16 cellular contexts compared by ENCODE assay signal in the genomic region with DNA sequence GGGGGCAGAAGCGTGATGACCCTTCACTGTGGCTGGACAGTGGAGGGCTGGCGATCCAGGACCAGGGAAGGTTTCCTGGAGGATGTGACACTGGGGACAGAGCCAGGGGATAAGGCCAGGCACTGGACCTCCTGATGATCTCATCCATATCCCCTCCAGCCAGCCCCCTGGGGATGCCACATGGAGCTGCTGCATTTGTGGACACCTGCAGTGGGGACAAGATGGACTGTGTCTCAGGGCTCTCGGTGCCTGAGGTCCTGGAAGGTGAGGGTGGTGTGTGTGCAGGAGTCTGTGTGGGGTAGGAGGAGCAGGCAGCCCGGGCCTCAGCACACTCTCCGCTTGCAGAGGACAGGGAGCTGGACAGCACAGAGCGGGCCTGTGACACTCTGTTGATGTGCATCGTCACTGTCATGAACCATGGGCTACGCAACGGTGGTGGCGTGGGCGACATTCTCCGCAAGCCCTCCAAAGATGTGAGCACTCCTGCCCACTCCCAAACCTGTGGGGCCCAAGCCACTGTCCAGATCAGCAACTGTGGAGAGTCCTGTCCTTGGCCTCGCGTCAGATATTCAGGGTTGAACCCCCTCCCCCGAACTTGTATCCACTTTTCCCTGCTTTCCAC. TPM values are rescaled to one million over a fixed set of nuclear protein-coding genes. Genes with fewer than 3 reads are reported as not detected.
DNase-seq lines count a peak whose midpoint lies in the region; ATAC-seq, FAIRE-seq and TF ChIP-seq lines count a peak whose summit lies in the region.
"Had no signal": no experiment of that assay in that cellular context is flagged by ENCODE, and none has a peak within 500 bp of the region (broad histone marks: within the 10 kb centered on the region; RNA-seq: fewer than 3 reads in every experiment).

No MANE protein-coding gene starts in this region.

- FAIRE-seq in K562 (lab: Jason Lieb, UNC), result no peak
- no peak for FAIRE-seq in HepG2 (lab: Jason Lieb, UNC)
- FAIRE-seq: GM12891, GM19239 had no signal

- POLR2A ChIA-PET in K562 (lab: Yijun Ruan, JAX), result interaction anchor here (0.7 to 1.2 kb wide), 2 partner anchors 107 to 1543 kb away, joined by 3 read pairs; no protein-coding TSS in a partner anchor
- POLR2A ChIA-PET in HepG2 (lab: Yijun Ruan, JAX), result interaction anchor here (0.6 to 2.8 kb wide), 3 partner anchors 11 to 57 kb away, joined by 3 to 11 read pairs (median 3); partner anchors contain the start of gene UQCC2
- POLR2A ChIA-PET in OCI-LY7 (lab: Charles Lee), result no interaction called here

- peaks cover 9% of the 10 kb centered on the region; the same call in 1 of the 2 replicates for H4K20me1 ChIP-seq in K562 (replicated peaks; ENCODE audit: control insufficient read depth, insufficient read depth, low read length)
- H4K20me1 ChIP-seq in HepG2 (ENCODE audit: insufficient read depth, low read length), result no peaks in the 10 kb centered on the region; the same call in 1 of the 2 replicates
- no peaks in the 10 kb centered on the region for H4K20me1 ChIP-seq in OCI-LY7 (ENCODE audit: insufficient read depth, low read length)

- H3K9me3 ChIP-seq in K562 (replicated peaks; ENCODE audit: control insufficient read depth, insufficient read depth, low read depth, low read length) (no peaks in the 10 kb centered on the region), HepG2 (ENCODE audit: low read length) (no peaks in the 10 kb centered on the region), OCI-LY7 (ENCODE audit: low read length) (no peaks in the 10 kb centered on the region)
- H3K9me3 ChIP-seq: colonic mucosa had no signal

- H3K36me3 ChIP-seq in K562 (ENCODE audit: control insufficient read depth, insufficient read depth, low read length), result peaks cover 98% of the 10 kb centered on the region
- H3K36me3 ChIP-seq in HepG2 (replicated peaks in 1 of 2; ENCODE audit: control insufficient read depth in 1 of 2, insufficient read depth in 2 of 2, low read length in 2 of 2), result peaks cover 29 to 41% of the 10 kb centered on the region in 2 experiments; a peak in 4 of 5 replicates
- H3K36me3 ChIP-seq in OCI-LY7 (ENCODE audit: insufficient read depth, low read length), result peaks cover 99% of the 10 kb centered on the region

- no peaks in the 10 kb centered on the region for H3K27me3 Mint-ChIP-seq in stimulated activated naive CD8-positive, alpha-beta T cell treated with anti-CD3 and anti-CD28 coated beads, Interleukin-15, Interleukin-2, amounts not matched to agents 100 ng/mL and 50 ng/mL, for 24 hours
- no peaks in the 10 kb centered on the region for H3K27me3 Mint-ChIP-seq in stimulated activated naive CD8-positive, alpha-beta T cell treated with anti-CD3 and anti-CD28 coated beads, Interleukin-15, amount 100 ng/mL, for 72 hours
- H3K27me3 Mint-ChIP-seq: activated naive CD8-positive, alpha-beta T cell had no signal

- no peak overlapping the region for H3K4me3 Mint-ChIP-seq in stimulated activated naive CD8-positive, alpha-beta T cell treated with anti-CD3 and anti-CD28 coated beads, Interleukin-15, Interleukin-2, amounts not matched to agents 100 ng/mL and 50 ng/mL, for 24 hours
- no peak overlapping the region for H3K4me3 Mint-ChIP-seq in stimulated activated naive CD8-positive, alpha-beta T cell treated with anti-CD3 and anti-CD28 coated beads, Interleukin-15, amount 100 ng/mL, for 72 hours

- peak overlapping the region; percentile 52 for H3K27ac Mint-ChIP-seq in stimulated activated naive CD8-positive, alpha-beta T cell treated with anti-CD3 and anti-CD28 coated beads, Interleukin-15, Interleukin-2, amounts not matched to agents 100 ng/mL and 50 ng/mL, for 24 hours
- H3K27ac Mint-ChIP-seq in stimulated activated naive CD8-positive, alpha-beta T cell treated with anti-CD3 and anti-CD28 coated beads, Interleukin-15, amount 100 ng/mL, for 72 hours, result peak overlapping the region in 1 of 2 donors; percentile 72

- H3K27me3 ChIP-seq in K562 (ENCODE audit: control insufficient read depth in 2 of 2, insufficient read depth in 2 of 2, low read length in 2 of 2) (no peaks in the 10 kb centered on the region), HepG2 (ENCODE audit: control insufficient read depth in 1 of 2, insufficient read depth in 2 of 2, low read length in 2 of 2) (no peaks in the 10 kb centered on the region)
- H3K27me3 ChIP-seq: colonic mucosa had no signal

- no peak for TF ChIP-seq EP300 in K562 (IDR thresholded peaks at IDR 0.05; ENCODE audit: low read length)
- TF ChIP-seq EP300 in HepG2 (IDR thresholded peaks at IDR 0.05; ENCODE audit: low read depth in 2 of 2, low read length in 2 of 2), result no peak
- TF ChIP-seq EP300 in HepG2 (CRISPR knock-in tag; IDR thresholded peaks at IDR 0.05; ENCODE audit: borderline replicate concordance), result no peak

- in situ Hi-C loops in K562 (cut with MboI), result no loop called here
- in situ Hi-C loops in HepG2 (cut with HindIII; ENCODE audit: extremely low pct_ligation_motif_present, low pct_unique_long_range_greater_than_20kb), result no loop called here

- TF ChIP-seq CTCF in K562 (IDR thresholded peaks at IDR 0.05 in 2 of 3, conservative IDR thresholded peaks at IDR 0.05 in 1 of 3; ENCODE audit: insufficient read depth in 2 of 3, low read depth in 1 of 3, low read length in 3 of 3) (no peak), HepG2 (CRISPR knock-in tag; IDR thresholded peaks at IDR 0.05) (no peak), OCI-LY7 (conservative IDR thresholded peaks at IDR 0.05; ENCODE audit: low read length) (no peak)

- no peak for DNase-seq in stimulated activated naive CD8-positive, alpha-beta T cell treated with anti-CD3 and anti-CD28 coated beads, Interleukin-15, amount 100 ng/mL, for 72 hours
- DNase-seq in K562 (ENCODE audit: extremely low read depth in 1 of 4, low spot score in 3 of 4) (no peak), HepG2 (ENCODE audit: low spot score) (no peak), OCI-LY7 (ENCODE audit: low spot score) (no peak), HuH-7.5 (ENCODE audit: low spot score) (no peak), NCI-H2107 treated with DMSO at 0.1 percent for 48 hours (lab: John Stamatoyannopoulos, UW; ENCODE audit: unreplicated experiment) (no peak)
- no peak for DNase-seq in stimulated activated CD4-positive, alpha-beta T cell treated with anti-CD3 and anti-CD28 coated beads, Interleukin-2, amount 100 ng/mL, for 24 hours
- DNase-seq: activated CD4-positive, alpha-beta T cell treated with anti-CD3 and anti-CD28 coated beads for 4 hours; colonic mucosa; GOT3; stimulated activated CD4-positive, alpha-beta T cell treated with anti-CD3 and anti-CD28 coated beads, Interleukin-4, amount 100 ng/mL, for 24 hours; stimulated activated naive CD8-positive, alpha-beta T cell treated with anti-CD3 and anti-CD28 coated beads, Interleukin-15, Interleukin-2, amounts not matched to agents 100 U/mL and 50 U/mL, for 24 hours had no signal

- H3K4me2 ChIP-seq in K562 (ENCODE audit: insufficient read depth, low read length) (no peak overlapping the region), HepG2 (ENCODE audit: low read depth, low read length) (no peak overlapping the region), OCI-LY7 (ENCODE audit: low read length) (no peak overlapping the region)

- H3K4me1 Mint-ChIP-seq in stimulated activated naive CD8-positive, alpha-beta T cell treated with anti-CD3 and anti-CD28 coated beads, Interleukin-15, Interleukin-2, amounts not matched to agents 100 ng/mL and 50 ng/mL, for 24 hours (ENCODE audit: low read depth), result peaks cover 53% of the 10 kb centered on the region
- peaks cover 58% of the 10 kb centered on the region for H3K4me1 Mint-ChIP-seq in stimulated activated naive CD8-positive, alpha-beta T cell treated with anti-CD3 and anti-CD28 coated beads, Interleukin-15, amount 100 ng/mL, for 72 hours

- ATAC-seq in stimulated activated naive CD8-positive, alpha-beta T cell treated with anti-CD3 and anti-CD28 coated beads, Interleukin-15, amount 100 ng/mL, for 72 hours, result no peak
- ATAC-seq in K562, result no peak
- ATAC-seq in HepG2, result 0 out of 3 replicates have a peak, but pooled peaks have one; percentile 4
- ATAC-seq: stimulated activated naive CD8-positive, alpha-beta T cell treated with anti-CD3 and anti-CD28 coated beads, Interleukin-15, Interleukin-2, amounts not matched to agents 100 U/mL and 50 U/mL, for 24 hours had no signal

- TF ChIP-seq RAD21 in K562 (CRISPR knock-in tag; conservative IDR thresholded peaks at IDR 0.05 in 1 of 2, IDR thresholded peaks at IDR 0.05 in 1 of 2) (no peak), HepG2 (CRISPR knock-in tag; IDR thresholded peaks at IDR 0.05) (no peak)

- H3K27ac ChIP-seq in K562 (ENCODE audit: extremely low read depth, low read depth, low read length) (no peak overlapping the region), HepG2 (ENCODE audit: extremely low read length, insufficient read depth, low read length) (no peak overlapping the region), OCI-LY7 (ENCODE audit: low read depth, low read length, poor library complexity, severe bottlenecking) (no peak overlapping the region)
- H3K27ac ChIP-seq: colonic mucosa had no signal

- no peak for TF ChIP-seq POLR2A in K562 (conservative IDR thresholded peaks at IDR 0.05)
- no peak for TF ChIP-seq POLR2A in HepG2 (IDR thresholded peaks at IDR 0.05; ENCODE audit: insufficient read depth in 1 of 2, low read depth in 2 of 2, low read length in 2 of 2)

- intact Hi-C loops in K562 (cut with micrococcal nuclease) (no loop called here), HepG2 (cut with micrococcal nuclease; ENCODE audit: unreplicated experiment) (no loop called here), OCI-LY7 (cut with micrococcal nuclease; ENCODE audit: unreplicated experiment) (no loop called here)

- no peaks in the 10 kb centered on the region for H3K9me1 ChIP-seq in K562 (ENCODE audit: control insufficient read depth, insufficient read depth, low read length)

- H3K4me3 ChIP-seq in K562 (no peak overlapping the region), HepG2 (replicated peaks in 1 of 3; ENCODE audit: insufficient read depth in 1 of 3, low read depth in 2 of 3, low read length in 3 of 3) (no peak overlapping the region), OCI-LY7 (ENCODE audit: low read depth, low read length, poor library complexity, severe bottlenecking) (no peak overlapping the region)
- H3K4me3 ChIP-seq: colonic mucosa had no signal

- peaks cover 5 to 30% of the 10 kb centered on the region in 2 experiments; a peak in 4 of 5 replicates for H3K4me1 ChIP-seq in K562 (replicated peaks in 1 of 2; ENCODE audit: control insufficient read depth in 2 of 2, insufficient read depth in 2 of 2, low read length in 2 of 2)
- no peaks in the 10 kb centered on the region for H3K4me1 ChIP-seq in HepG2 (ENCODE audit: insufficient read depth, low read length)
- H3K4me1 ChIP-seq in OCI-LY7 (ENCODE audit: insufficient read depth, low read length, poor library complexity, severe bottlenecking), result peaks cover 10% of the 10 kb centered on the region
- H3K4me1 ChIP-seq: colonic mucosa had no signal

- H3K36me3 Mint-ChIP-seq in stimulated activated naive CD8-positive, alpha-beta T cell treated with anti-CD3 and anti-CD28 coated beads, Interleukin-15, Interleukin-2, amounts not matched to agents 100 ng/mL and 50 ng/mL, for 24 hours (ENCODE audit: low read depth), result peaks cover 60% of the 10 kb centered on the region

- H3K79me2 ChIP-seq in K562 (ENCODE audit: control insufficient read depth, insufficient read depth, low read length), result no peaks in the 10 kb centered on the region
- H3K79me2 ChIP-seq in HepG2 (ENCODE audit: insufficient read depth, low read length), result no peaks in the 10 kb centered on the region
- no peaks in the 10 kb centered on the region for H3K79me2 ChIP-seq in OCI-LY7 (ENCODE audit: insufficient read depth, low read depth, low read length)

- no peak overlapping the region for H2AFZ ChIP-seq in K562 (ENCODE audit: low read depth, low read length)
- no peak overlapping the region for H2AFZ ChIP-seq in HepG2 (ENCODE audit: low read length)
- no peak overlapping the region for H2AFZ ChIP-seq in OCI-LY7 (ENCODE audit: low read length)

- H3K9ac ChIP-seq in K562 (ENCODE audit: insufficient read depth in 1 of 2, low read depth in 2 of 2, low read length in 2 of 2) (0 out of 4 replicates have a peak overlapping the region, but pooled peaks of 1 of the 2 experiments have one; percentile 24), HepG2 (ENCODE audit: insufficient read depth, low read depth, low read length) (no peak overlapping the region)

- no TSS peak for BruUV-seq in K562 (replicated peaks; lab: Mats Ljungman, UMichigan)
- BruUV-seq in HepG2 (replicated peaks; lab: Mats Ljungman, UMichigan), result no TSS peak
- no TSS peak for BruUV-seq in OCI-LY7 (replicated peaks; lab: Mats Ljungman, UMichigan)

- 86% methylated on average over 15 of the region's 15 CpGs for WGBS in K562 (ENCODE audit: insufficient coverage, low coverage, missing lambda C conversion rate)
- WGBS in HepG2 (ENCODE audit: low lambda C conversion rate), result 93% methylated on average over 14 of the region's 15 CpGs

- H3K9me3 Mint-ChIP-seq in stimulated activated naive CD8-positive, alpha-beta T cell treated with anti-CD3 and anti-CD28 coated beads, Interleukin-15, Interleukin-2, amounts not matched to agents 100 ng/mL and 50 ng/mL, for 24 hours, result no peaks in the 10 kb centered on the region
- no peaks in the 10 kb centered on the region for H3K9me3 Mint-ChIP-seq in stimulated activated naive CD8-positive, alpha-beta T cell treated with anti-CD3 and anti-CD28 coated beads, Interleukin-15, amount 100 ng/mL, for 72 hours

- CTCF ChIA-PET in K562 (lab: Yijun Ruan, JAX; ENCODE audit: low intra/inter-chr PET ratio) (no interaction called here), HepG2 (lab: Yijun Ruan, JAX; ENCODE audit: low intra/inter-chr PET ratio, low total read pairs) (no interaction called here), OCI-LY7 (lab: Charles Lee; ENCODE audit: unreplicated experiment) (no interaction called here)

- H3K9me2 ChIP-seq in OCI-LY7 (ENCODE audit: insufficient read depth, low read length), result no peaks in the 10 kb centered on the region

RNA-seq across cellular contexts. Expression of gene UQCC2, which starts 19.9 kb away (rescaled TPM):
- total RNA-seq in K562 (2011; cell fraction: chromatin; rRNA removed; ENCODE audit: low replicate concordance), result 19.9 and 36.1 TPM in 2 replicates
- total RNA-seq in K562 (2011; cell fraction: nucleolus; rRNA removed), result 29.5 and 31.9 TPM in 2 replicates
- total RNA-seq in K562 (2011; cell fraction: nucleoplasm; rRNA removed), result 27.8 and 33.5 TPM in 2 replicates
- total RNA-seq in K562 (2014; rRNA removed) (63.3 and 92.9 TPM in 2 replicates), K562 (2014; rRNA removed; fragmentation: Illumina TruSeq; extraction: Trizol) (140 and 158 TPM in 2 replicates), K562 (2015; rRNA removed; fragmentation: Illumina TruSeq; extraction: Trizol) (113 and 133 TPM in 2 replicates), K562 (2021) (161 and 179 TPM in 2 replicates), HepG2 (2016; rRNA removed; fragmentation: Illumina TruSeq; extraction: Trizol) (238 and 273 TPM in 2 replicates), OCI-LY7 (2022) (85.3 and 88.2 TPM in 2 replicates)
- polyA plus RNA-seq in K562 (2011; rRNA removed) (128 and 161 TPM in 2 replicates), K562 (2014; fragmentation: Illumina TruSeq; extraction: Trizol) (110 and 119 TPM in 2 replicates), K562 (2014; fragmentation: Nextera tagmentation; extraction: Ambion mirVana) (100 to 1,000 TPM; 832 to 927 TPM), K562 (2014; rRNA removed) (58.5 and 98.3 TPM in 2 replicates), HepG2 (2011; rRNA removed) (82.4 and 83.3 TPM in 2 replicates)
- 49.2 and 81.5 TPM in 2 replicates for polyA plus RNA-seq in K562 (2011; cell fraction: cytosol; rRNA removed)
- 67.5 and 72.8 TPM in 2 replicates for polyA plus RNA-seq in K562 (2011; cell fraction: nucleus; rRNA removed)
- polyA plus RNA-seq in K562 (2012), result 166 and 322 TPM in 2 replicates
- 17.7 and 23.0 TPM in 2 replicates for polyA minus RNA-seq in K562 (2011; rRNA and poly(A)+ RNA removed)
- polyA minus RNA-seq in K562 (2011; cell fraction: cytosol; rRNA and poly(A)+ RNA removed), result 19.1 and 24.0 TPM in 2 replicates
- polyA minus RNA-seq in K562 (2011; cell fraction: nucleus; rRNA and poly(A)+ RNA removed), result 17.8 and 17.9 TPM in 2 replicates
- total RNA-seq in HepG2 (2016; cell fraction: cytosol; rRNA removed; fragmentation: Illumina TruSeq; extraction: Trizol; ENCODE audit: low read depth), result 120 and 154 TPM in 2 replicates
- 223 and 303 TPM in 2 replicates for total RNA-seq in HepG2 (2016; cell fraction: insoluble cytoplasmic fraction; rRNA removed; fragmentation: Illumina TruSeq; extraction: Trizol)
- 160 and 207 TPM in 2 replicates for total RNA-seq in HepG2 (2016; cell fraction: membrane; rRNA removed; fragmentation: Illumina TruSeq; extraction: Trizol)
- 53.9 and 66.5 TPM in 2 replicates for total RNA-seq in HepG2 (2016; cell fraction: nucleus; rRNA removed; fragmentation: Illumina TruSeq; extraction: Trizol)
- polyA plus RNA-seq in HepG2 (2011; cell fraction: cytosol; rRNA removed), result 43.2 and 56.5 TPM in 2 replicates
- 25.4 and 25.6 TPM in 2 replicates for polyA plus RNA-seq in HepG2 (2011; cell fraction: nucleus; rRNA removed)
- 134 and 138 TPM in 2 replicates for polyA plus RNA-seq in HepG2 (2012)
- 161 and 200 TPM in 2 replicates for polyA plus RNA-seq in HepG2 (2016; cell fraction: cytosol; fragmentation: Illumina TruSeq; extraction: Trizol; ENCODE audit: low read depth)
- polyA plus RNA-seq in HepG2 (2016; cell fraction: insoluble cytoplasmic fraction; fragmentation: Illumina TruSeq; extraction: Trizol; ENCODE audit: low read depth), result 261 and 288 TPM in 2 replicates
- polyA plus RNA-seq in HepG2 (2016; cell fraction: membrane; fragmentation: Illumina TruSeq; extraction: Trizol; ENCODE audit: low read depth), result 151 and 202 TPM in 2 replicates
- 129 and 150 TPM in 2 replicates for polyA plus RNA-seq in HepG2 (2016; cell fraction: nucleus; fragmentation: Illumina TruSeq; extraction: Trizol; ENCODE audit: insufficient read depth, low read depth)
- 13.1 and 30.2 TPM in 2 replicates for polyA minus RNA-seq in HepG2 (2011; rRNA and poly(A)+ RNA removed; ENCODE audit: low replicate concordance)
- 12.8 and 21.1 TPM in 2 replicates for polyA minus RNA-seq in HepG2 (2011; cell fraction: cytosol; rRNA and poly(A)+ RNA removed)
- 17.4 and 19.8 TPM in 2 replicates for polyA minus RNA-seq in HepG2 (2011; cell fraction: nucleus; rRNA and poly(A)+ RNA removed)
- total RNA-seq in OCI-LY7 (2014; rRNA removed; shearing (Covaris generic)), result 64.9 and 82.1 TPM in 2 replicates

RNA-seq across cellular contexts. Expression of gene IP6K3, which starts 55.1 kb away (rescaled TPM):
- not detected in 2 replicates for total RNA-seq in K562 (2011; cell fraction: chromatin; rRNA removed; ENCODE audit: low replicate concordance)
- not detected in 2 replicates for total RNA-seq in K562 (2011; cell fraction: nucleolus; rRNA removed)
- total RNA-seq in K562 (2011; cell fraction: nucleoplasm; rRNA removed), result not detected in 2 replicates
- total RNA-seq in K562 (2014; rRNA removed) (not detected in 2 replicates), K562 (2014; rRNA removed; fragmentation: Illumina TruSeq; extraction: Trizol) (not detected in 2 replicates), K562 (2015; rRNA removed; fragmentation: Illumina TruSeq; extraction: Trizol) (not detected in 2 replicates), K562 (2021) (not detected in 2 replicates), HepG2 (2016; rRNA removed; fragmentation: Illumina TruSeq; extraction: Trizol) (0.11 and 0.44 TPM in 2 replicates), OCI-LY7 (2022) (not detected in 2 replicates)
- polyA plus RNA-seq in K562 (2011; rRNA removed) (not detected in 2 replicates), K562 (2014; fragmentation: Illumina TruSeq; extraction: Trizol) (not detected in 2 replicates), K562 (2014; fragmentation: Nextera tagmentation; extraction: Ambion mirVana) (not detected), K562 (2014; rRNA removed) (not detected in 2 replicates), HepG2 (2011; rRNA removed) (0.18 and 0.48 TPM in 2 replicates)
- not detected in 2 replicates for polyA plus RNA-seq in K562 (2011; cell fraction: cytosol; rRNA removed)
- polyA plus RNA-seq in K562 (2011; cell fraction: nucleus; rRNA removed), result not detected in 2 replicates
- polyA plus RNA-seq in K562 (2012), result not detected in 2 replicates
- not detected in 2 replicates for polyA minus RNA-seq in K562 (2011; rRNA and poly(A)+ RNA removed)
- polyA minus RNA-seq in K562 (2011; cell fraction: cytosol; rRNA and poly(A)+ RNA removed), result not detected in 2 replicates
- not detected in 2 replicates for polyA minus RNA-seq in K562 (2011; cell fraction: nucleus; rRNA and poly(A)+ RNA removed)
- 0.18 and 0.40 TPM in 2 replicates for total RNA-seq in HepG2 (2016; cell fraction: cytosol; rRNA removed; fragmentation: Illumina TruSeq; extraction: Trizol; ENCODE audit: low read depth)
- 0.28 and 0.52 TPM in 2 replicates for total RNA-seq in HepG2 (2016; cell fraction: insoluble cytoplasmic fraction; rRNA removed; fragmentation: Illumina TruSeq; extraction: Trizol)
- total RNA-seq in HepG2 (2016; cell fraction: membrane; rRNA removed; fragmentation: Illumina TruSeq; extraction: Trizol), result 0.17 TPM in 1 of 2 replicates, not detected in the other
- 0.53 TPM in 2 replicates for total RNA-seq in HepG2 (2016; cell fraction: nucleus; rRNA removed; fragmentation: Illumina TruSeq; extraction: Trizol)
- 0.16 and 0.22 TPM in 2 replicates for polyA plus RNA-seq in HepG2 (2011; cell fraction: cytosol; rRNA removed)
- 0.63 and 0.76 TPM in 2 replicates for polyA plus RNA-seq in HepG2 (2011; cell fraction: nucleus; rRNA removed)
- polyA plus RNA-seq in HepG2 (2012), result 0.13 TPM in 1 of 2 replicates, not detected in the other
- polyA plus RNA-seq in HepG2 (2016; cell fraction: cytosol; fragmentation: Illumina TruSeq; extraction: Trizol; ENCODE audit: low read depth), result 0.20 and 0.21 TPM in 2 replicates
- 0.20 and 0.22 TPM in 2 replicates for polyA plus RNA-seq in HepG2 (2016; cell fraction: insoluble cytoplasmic fraction; fragmentation: Illumina TruSeq; extraction: Trizol; ENCODE audit: low read depth)
- polyA plus RNA-seq in HepG2 (2016; cell fraction: membrane; fragmentation: Illumina TruSeq; extraction: Trizol; ENCODE audit: low read depth), result 0.86 TPM in 1 of 2 replicates, not detected in the other
- 0.40 and 0.75 TPM in 2 replicates for polyA plus RNA-seq in HepG2 (2016; cell fraction: nucleus; fragmentation: Illumina TruSeq; extraction: Trizol; ENCODE audit: insufficient read depth, low read depth)
- polyA minus RNA-seq in HepG2 (2011; rRNA and poly(A)+ RNA removed; ENCODE audit: low replicate concordance), result 0.18 TPM in 1 of 2 replicates, not detected in the other
- polyA minus RNA-seq in HepG2 (2011; cell fraction: cytosol; rRNA and poly(A)+ RNA removed), result 0.30 TPM in 1 of 2 replicates, not detected in the other
- 0.62 TPM in 1 of 2 replicates, not detected in the other for polyA minus RNA-seq in HepG2 (2011; cell fraction: nucleus; rRNA and poly(A)+ RNA removed)
- total RNA-seq in OCI-LY7 (2014; rRNA removed; shearing (Covaris generic)), result not detected in 2 replicates
